24 cellular contexts compared by ENCODE assay signal in genomic region chr5:143674469-143674786, GRCh38.
"Had no signal": no experiment of that assay in that cellular context is flagged by ENCODE, and none has a peak within 500 bp of the region (broad histone marks: within the 10 kb centered on the region; RNA-seq: fewer than 3 reads in every experiment).

No MANE protein-coding gene starts in this region.

- H3K27ac Mint-ChIP-seq: activated naive CD8-positive, alpha-beta T cell; naive thymus-derived CD8-positive, alpha-beta T cell; T-helper 17 cell had no signal

- H3K4me1 ChIP-seq: tibial artery had no signal

- ATAC-seq: left ventricle myocardium superior; naive thymus-derived CD8-positive, alpha-beta T cell; sciatic nerve; stimulated activated naive CD8-positive, alpha-beta T cell treated with anti-CD3 and anti-CD28 coated beads, Interleukin-15, Interleukin-2, amounts not matched to agents 100 U/mL and 50 U/mL, for 24 hours; T-helper 17 cell had no signal

- H3K27ac ChIP-seq: dorsolateral prefrontal cortex, pancreas, tibial artery, WERI-Rb-1 had no signal

- H3K36me3 Mint-ChIP-seq: activated naive CD8-positive, alpha-beta T cell had no signal

- H3K4me1 Mint-ChIP-seq: naive thymus-derived CD8-positive, alpha-beta T cell had no signal

- H3K36me3 ChIP-seq: pancreas, tibial artery, WERI-Rb-1 had no signal

- H3K4me3 ChIP-seq: dorsolateral prefrontal cortex, pancreas, tibial artery had no signal

- H3K27me3 ChIP-seq: tibial artery had no signal

- DNase-seq: activated CD4-positive, alpha-beta T cell treated with anti-CD3 and anti-CD28 coated beads for 1 hour; activated CD8-positive, alpha-beta memory T cell treated with anti-CD3 and anti-CD28 coated beads for 24 hours; activated CD8-positive, alpha-beta memory T cell treated with anti-CD3 and anti-CD28 coated beads, Interleukin-2, amount 50 U/mL, for 48 hours; activated gamma-delta T cell treated with Interleukin-2 at 50 U/mL for 16 hours; activated T-cell treated with anti-CD3 and anti-CD28 coated beads, Interleukin-2, amount 50 U/mL, for 48 hours; caudate nucleus; dorsolateral prefrontal cortex; foreskin melanocyte; glutamatergic neuron; kidney glomerular epithelial cell; left ventricle myocardium superior; mesendoderm; naive thymus-derived CD8-positive, alpha-beta T cell; pancreas; stimulated activated CD8-positive, alpha-beta memory T cell treated with anti-CD3 and anti-CD28 coated beads, Interleukin-4, amount 100 ng/mL, for 48 hours; stimulated activated naive CD8-positive, alpha-beta T cell treated with anti-CD3 and anti-CD28 coated beads, Interleukin-15, Interleukin-2, amounts not matched to agents 100 U/mL and 50 U/mL, for 24 hours; substantia nigra; T-helper 17 cell; tibial artery; WERI-Rb-1 had no signal

- FAIRE-seq: colon, pancreas, urothelium cell line had no signal

- H3K4me3 Mint-ChIP-seq: activated naive CD8-positive, alpha-beta T cell; naive thymus-derived CD8-positive, alpha-beta T cell; T-helper 17 cell had no signal

- H3K9me3 ChIP-seq: pancreas, tibial artery had no signal
